Comparison of ENCODE assay signal across 8 cellular contexts in genomic region chr11:116641561-116642045, GRCh38.
DNase-seq lines count a peak whose midpoint lies in the region; ATAC-seq and TF ChIP-seq lines count a peak whose summit lies in the region.

No MANE protein-coding gene starts in this region.

- TF ChIP-seq CTCF in VCaP (conservative IDR thresholded peaks at IDR 0.05) = peak; percentile 98

- CTCF ChIA-PET in activated naive CD4-positive, alpha-beta T cell treated with anti-CD3 and anti-CD28 coated beads for 36 hours (lab: Charles Lee) = interaction anchor here (1.2 to 2.0 kb wide), 6 partner anchors 11 to 187 kb away, joined by 3 to 9 read pairs (median 5); no protein-coding TSS in a partner anchor

- H3K36me3 Mint-ChIP-seq in activated naive CD4-positive, alpha-beta T cell treated with anti-CD3 and anti-CD28 coated beads for 36 hours (ENCODE audit: low read depth) = no peaks in the 10 kb centered on the region

- peak; percentile 49 for DNase-seq in activated naive CD4-positive, alpha-beta T cell treated with anti-CD3 and anti-CD28 coated beads for 36 hours
- no peak for DNase-seq in activated naive CD4-positive, alpha-beta T cell treated with anti-CD3 and anti-CD28 coated beads, Interleukin-2, amount 50 U/mL, for 16 hours
- peak; percentile 54 for DNase-seq in NCI-H1105 (lab: John Stamatoyannopoulos, UW)
- DNase-seq in Right ventricle myocardium superior = peak; percentile 48
- DNase-seq in stimulated activated CD4-positive, alpha-beta T cell treated with anti-CD3 and anti-CD28 coated beads, Interleukin-2, amount 100 ng/mL, for 48 hours = peak; percentile 21 to 32
- DNase-seq in kidney glomerular epithelial cell (lab: John Stamatoyannopoulos, UW) = no peak

- intact Hi-C loops in activated naive CD4-positive, alpha-beta T cell treated with anti-CD3 and anti-CD28 coated beads for 36 hours (cut with micrococcal nuclease) = loop anchor here (1.0 to 5.0 kb wide), 2 partner anchors 127 to 189 kb away; no protein-coding TSS in a partner anchor
- intact Hi-C loops in Right ventricle myocardium superior (cut with DNase I) = loop anchor here (5.0 kb wide), 1 partner anchor 184 kb away; no protein-coding TSS in a partner anchor

- no peak overlapping the region for H3K27ac ChIP-seq in VCaP

- H3K4me1 Mint-ChIP-seq in activated naive CD4-positive, alpha-beta T cell treated with anti-CD3 and anti-CD28 coated beads for 36 hours (ENCODE audit: low read depth) = no peaks in the 10 kb centered on the region

- H3K4me3 Mint-ChIP-seq in activated naive CD4-positive, alpha-beta T cell treated with anti-CD3 and anti-CD28 coated beads for 36 hours = no peak overlapping the region

- no peaks in the 10 kb centered on the region for H3K9me3 Mint-ChIP-seq in activated naive CD4-positive, alpha-beta T cell treated with anti-CD3 and anti-CD28 coated beads for 36 hours

- H3K27ac Mint-ChIP-seq in activated naive CD4-positive, alpha-beta T cell treated with anti-CD3 and anti-CD28 coated beads for 36 hours = no peak overlapping the region

- ATAC-seq in Right ventricle myocardium superior (ENCODE audit: poor library complexity) = peak; percentile 83
- ATAC-seq in HG02610 (IDR thresholded peaks at IDR 0.05; ENCODE audit: unreplicated experiment) = no peak

- H3K27me3 Mint-ChIP-seq in activated naive CD4-positive, alpha-beta T cell treated with anti-CD3 and anti-CD28 coated beads for 36 hours (ENCODE audit: low read depth) = peaks cover 2% of the 10 kb centered on the region

Comparison
In these comparisons a context has a peak if more than half of its experiments do, and no peak if none do; other contexts are left out.
1. DNase-seq: peak in activated naive CD4-positive, alpha-beta T cell treated with anti-CD3 and anti-CD28 coated beads for 36 hours (single experiment), NCI-H1105 (single experiment), Right ventricle myocardium superior (single experiment) and stimulated activated CD4-positive, alpha-beta T cell treated with anti-CD3 and anti-CD28 coated beads, Interleukin-2, amount 100 ng/mL, for 48 hours (2 of 2); none in activated naive CD4-positive, alpha-beta T cell treated with anti-CD3 and anti-CD28 coated beads, Interleukin-2, amount 50 U/mL, for 16 hours (single experiment) and kidney glomerular epithelial cell (single experiment).